Comparison of ENCODE assay signal across 8 cellular contexts in the genomic region with DNA sequence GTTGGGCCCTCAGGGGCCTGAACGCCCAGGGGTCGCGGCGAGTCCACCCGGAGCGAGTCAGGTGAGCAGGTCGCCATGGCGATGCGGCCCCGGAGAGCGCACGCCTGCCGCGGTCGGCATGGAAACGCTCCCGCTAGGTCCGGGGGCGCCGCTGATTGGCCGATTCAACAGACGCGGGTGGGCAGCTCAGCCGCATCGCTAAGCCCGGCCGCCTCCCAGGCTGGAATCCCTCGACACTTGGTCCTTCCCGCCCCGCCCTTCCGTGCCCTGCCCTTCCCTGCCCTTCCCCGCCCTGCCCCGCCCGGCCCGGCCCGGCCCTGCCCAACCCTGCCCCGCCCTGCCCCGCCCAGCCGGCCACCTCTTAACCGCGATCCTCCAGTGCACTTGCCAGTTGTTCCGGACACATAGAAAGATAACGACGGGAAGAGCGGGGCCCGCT. TPM values are rescaled to one million over a fixed set of nuclear protein-coding genes. Genes with fewer than 3 reads are reported as not detected.
DNase-seq lines count a peak whose midpoint lies in the region; ATAC-seq and TF ChIP-seq lines count a peak whose summit lies in the region.

A gene (plus strand): TSS at position 390 of the 439 bp plus-strand sequence. CDS start 562 bp downstream, outside the sequence.

- H3K36me3 Mint-ChIP-seq in activated T-cell treated with anti-CD3 and anti-CD28 coated beads, Interleukin-2, amount 50 U/mL, for 72 hours (ENCODE audit: insufficient read depth in 2 of 2), result no peaks in the 10 kb centered on the region

- TF ChIP-seq CTCF in NB4 (IDR thresholded peaks at IDR 0.05; ENCODE audit: low read depth, low read length), result no peak

- no peaks in the 10 kb centered on the region for H3K9me3 Mint-ChIP-seq in activated T-cell treated with anti-CD3 and anti-CD28 coated beads, Interleukin-2, amount 50 U/mL, for 72 hours

- peaks cover 71% of the 10 kb centered on the region for H3K27me3 Mint-ChIP-seq in activated T-cell treated with anti-CD3 and anti-CD28 coated beads, Interleukin-2, amount 50 U/mL, for 72 hours (ENCODE audit: low read depth)

- H2AFZ ChIP-seq in trophoblast cell (ENCODE audit: insufficient read depth, low read length, poor library complexity), result peak within 1 kb of the TSS; percentile 72

- H3K4me3 ChIP-seq in NB4 (ENCODE audit: low read depth, low read length), result peak within 1 kb of the TSS; percentile 59
- peak within 1 kb of the TSS; percentile 78 for H3K4me3 ChIP-seq in trophoblast cell (ENCODE audit: low read depth, low read length)

- H2AK5ac ChIP-seq in trophoblast cell (ENCODE audit: low read length), result no peak within 1 kb of the TSS

- H3K79me1 ChIP-seq in trophoblast cell (ENCODE audit: low read length), result no peaks in the 10 kb centered on the region

- no peak within 1 kb of the TSS for H2BK120ac ChIP-seq in trophoblast cell (ENCODE audit: insufficient read depth, low read length, poor library complexity)

- ATAC-seq in activated T-cell treated with anti-CD3 and anti-CD28 coated beads, Interleukin-2, amount 50 U/mL, for 72 hours (replicated peaks in 1 of 2), result peak; percentile 74 to 75
- ATAC-seq in GM21367 (IDR thresholded peaks at IDR 0.05; ENCODE audit: unreplicated experiment), result no peak

- no peak within 1 kb of the TSS for H3K18ac ChIP-seq in trophoblast cell (ENCODE audit: low read length)

- H4K8ac ChIP-seq in trophoblast cell (ENCODE audit: low read depth, low read length), result no peak within 1 kb of the TSS

- H3K4ac ChIP-seq in trophoblast cell (ENCODE audit: low read depth, low read length), result no peak within 1 kb of the TSS

- peaks cover 38% of the 10 kb centered on the region for H3K27me3 ChIP-seq in trophoblast cell (ENCODE audit: insufficient read depth, low read length)

- H2BK5ac ChIP-seq in trophoblast cell (ENCODE audit: low read depth, low read length, poor library complexity), result no peak within 1 kb of the TSS

- H3K4me1 ChIP-seq in trophoblast cell (ENCODE audit: control insufficient read depth in 1 of 2, insufficient read depth in 2 of 2, low read length in 2 of 2), result peaks cover 9 to 10% of the 10 kb centered on the region in 2 experiments

- no peak within 1 kb of the TSS for H3K14ac ChIP-seq in trophoblast cell (ENCODE audit: low read length)

- H4K12ac ChIP-seq in trophoblast cell (ENCODE audit: low read depth, low read length), result no peak within 1 kb of the TSS

- no peaks in the 10 kb centered on the region for H3K36me3 ChIP-seq in trophoblast cell (ENCODE audit: control insufficient read depth in 1 of 2, insufficient read depth in 2 of 2, low read length in 2 of 2)

- no CpG with 5 or more reads among the region's 46 CpGs for WGBS in trophoblast cell (ENCODE audit: extremely low coverage, insufficient coverage, insufficient read length)

- no peak for TF ChIP-seq POLR2A in NB4 (IDR thresholded peaks at IDR 0.05; ENCODE audit: extremely low read depth, insufficient read length)

- peaks cover 8% of the 10 kb centered on the region for H3K4me1 Mint-ChIP-seq in activated T-cell treated with anti-CD3 and anti-CD28 coated beads, Interleukin-2, amount 50 U/mL, for 72 hours (ENCODE audit: low read depth)

- peak within 1 kb of the TSS; percentile 96 for H3K4me2 ChIP-seq in trophoblast cell (ENCODE audit: low read length)

- no peak within 1 kb of the TSS for H2BK12ac ChIP-seq in trophoblast cell (ENCODE audit: low read length)

- H3K4me3 Mint-ChIP-seq in activated T-cell treated with anti-CD3 and anti-CD28 coated beads, Interleukin-2, amount 50 U/mL, for 72 hours, result peak within 1 kb of the TSS; percentile 82 to 83

- H3K9me3 ChIP-seq in trophoblast cell (ENCODE audit: insufficient read depth, low read depth, low read length), result peaks cover 3% of the 10 kb centered on the region

- H3K23ac ChIP-seq in trophoblast cell (ENCODE audit: low read length), result no peak within 1 kb of the TSS

- H3K79me2 ChIP-seq in trophoblast cell (ENCODE audit: control insufficient read depth, insufficient read depth, low read length, poor library complexity), result peaks cover 4% of the 10 kb centered on the region

- H3K27ac ChIP-seq in trophoblast cell (ENCODE audit: low read depth, low read length), result no peak within 1 kb of the TSS

- peak; percentile 67 for DNase-seq in activated CD8-positive, alpha-beta memory T cell treated with anti-CD3 and anti-CD28 coated beads, Interleukin-2, amount 50 U/mL, for 48 hours
- no peak for DNase-seq in activated CD8-positive, alpha-beta memory T cell treated with anti-CD3 and anti-CD28 coated beads, Interleukin-2, amount 50 U/mL, for 4 hours
- DNase-seq in NB4 (ENCODE audit: low read depth) (peak; percentile 83), germinal center (ENCODE audit: low spot score) (peak; percentile 6), trophoblast cell (no peak), Kasumi-1 (lab: John Stamatoyannopoulos, UW) (no peak)
- DNase-seq in activated T-cell treated with anti-CD3 and anti-CD28 coated beads, Interleukin-2, amount 50 U/mL, for 72 hours, result peak; percentile 18 to 27

- no peak within 1 kb of the TSS for H4K91ac ChIP-seq in trophoblast cell (ENCODE audit: low read depth, low read length)

- H3K27ac Mint-ChIP-seq in activated T-cell treated with anti-CD3 and anti-CD28 coated beads, Interleukin-2, amount 50 U/mL, for 72 hours, result no peak within 1 kb of the TSS

- no peak within 1 kb of the TSS for H3K9ac ChIP-seq in trophoblast cell (ENCODE audit: low read length)

RNA-seq across cellular contexts. Expression of the gene that starts here (rescaled TPM):
- total RNA-seq in activated T-cell treated with anti-CD3 and anti-CD28 coated beads, Interleukin-2, amount 50 U/mL, for 72 hours, result 1 to 10 TPM in 1 of 2 donors, under 1 TPM in 1; 0.19 to 1.8 TPM
- 0.36 and 0.47 TPM in 2 replicates for polyA plus RNA-seq in trophoblast cell (2013)

Comparison
In these comparisons a context has a peak if more than half of its experiments do, and no peak if none do; other contexts are left out.
1. DNase-seq: peak in activated CD8-positive, alpha-beta memory T cell treated with anti-CD3 and anti-CD28 coated beads, Interleukin-2, amount 50 U/mL, for 48 hours (single experiment), NB4 (single experiment), activated T-cell treated with anti-CD3 and anti-CD28 coated beads, Interleukin-2, amount 50 U/mL, for 72 hours (2 of 2) and germinal center (single experiment); none in activated CD8-positive, alpha-beta memory T cell treated with anti-CD3 and anti-CD28 coated beads, Interleukin-2, amount 50 U/mL, for 4 hours (single experiment), trophoblast cell (0 of 2) and Kasumi-1 (0 of 2).